9 cellular contexts compared by ENCODE assay signal in the genomic region with DNA sequence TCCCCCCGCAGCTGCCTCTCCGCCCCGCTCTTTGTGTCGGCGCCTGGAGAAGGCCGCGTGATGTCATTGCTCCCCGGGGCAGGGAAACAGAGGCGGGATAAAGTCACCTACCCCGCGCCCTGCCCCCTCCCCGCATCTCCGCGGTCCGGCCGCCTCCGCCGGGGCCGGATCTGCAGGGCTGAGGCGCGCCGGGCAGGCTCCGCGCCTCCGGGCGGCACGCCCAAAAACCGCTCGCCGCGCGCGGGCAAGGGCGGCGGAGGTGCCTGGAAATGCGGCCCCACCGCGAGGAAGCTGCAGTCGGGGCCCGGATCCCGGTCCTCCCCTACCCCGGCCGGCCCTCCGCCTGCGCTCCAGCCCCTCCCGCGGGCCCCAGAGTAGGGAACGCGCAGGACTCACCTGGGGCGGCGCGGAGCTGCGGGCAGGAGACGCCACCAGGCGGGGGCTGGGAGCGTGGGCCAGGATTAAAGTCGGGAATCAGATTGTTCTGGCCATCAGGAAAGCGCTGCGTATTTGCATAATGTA. TPM values are rescaled to one million over a fixed set of nuclear protein-coding genes. Genes with fewer than 3 reads are reported as not detected.
DNase-seq lines count a peak whose midpoint lies in the region; TF ChIP-seq lines count a peak whose summit lies in the region.
"Had no signal": no experiment of that assay in that cellular context is flagged by ENCODE, and none has a peak within 500 bp of the region (broad histone marks: within the 10 kb centered on the region; RNA-seq: fewer than 3 reads in every experiment).

FAXC (minus strand) TSS at position 55 of the 522 bp plus-strand sequence. CDS start 302 bp downstream, outside the sequence.

- H3K27ac ChIP-seq in H9 (ENCODE audit: insufficient read length, low read depth, low read length) (no peak within 1 kb of the TSS), osteoblast (ENCODE audit: low read depth, low read length) (no peak within 1 kb of the TSS)
- H3K27ac ChIP-seq: BLaER1 had no signal

- peak within 1 kb of the TSS; percentile 81 to 91 for H3K4me3 Mint-ChIP-seq in H9
- H3K4me3 Mint-ChIP-seq in activated T-helper 1 cell treated with anti-CD3 and anti-CD28 coated beads, Interleukin-12 subunit alpha, Interleukin-12 subunit beta, Interleukin-2, Interleukin-4 antibody, amounts not matched to agents 30 ng/mL and 10 ng/mL and 1 ng/mL, durations not matched to agents 14 hours and 24 hours and 36 hours, result peak within 1 kb of the TSS; percentile 37

- no peaks in the 10 kb centered on the region for H3K36me3 Mint-ChIP-seq in H9 (ENCODE audit: insufficient read depth in 1 of 3, low read depth in 3 of 3)
- H3K36me3 Mint-ChIP-seq in activated T-helper 1 cell treated with anti-CD3 and anti-CD28 coated beads, Interleukin-12 subunit alpha, Interleukin-12 subunit beta, Interleukin-2, Interleukin-4 antibody, amounts not matched to agents 30 ng/mL and 10 ng/mL and 1 ng/mL, durations not matched to agents 14 hours and 24 hours and 36 hours (ENCODE audit: low read depth), result no peaks in the 10 kb centered on the region

- no peak within 1 kb of the TSS; the same call in 1 of the 2 replicates for H3K4ac ChIP-seq in H9 (ENCODE audit: low read depth, low read length)

- H3K23ac ChIP-seq in H9 (ENCODE audit: insufficient read length, low read depth, low read length), result no peak within 1 kb of the TSS

- H3T11ph ChIP-seq in H9 (ENCODE audit: low read length), result no peak within 1 kb of the TSS

- peak within 1 kb of the TSS; percentile 86 for H3K9ac ChIP-seq in H9 (ENCODE audit: extremely low read depth, insufficient read length, low read length)
- H3K9ac ChIP-seq: BLaER1 had no signal

- H2AFZ ChIP-seq in H9 (ENCODE audit: low read length) (no peak within 1 kb of the TSS), osteoblast (ENCODE audit: low read length) (peak within 1 kb of the TSS; percentile 77)

- no peaks in the 10 kb centered on the region for H4K20me1 ChIP-seq in H9 (ENCODE audit: control insufficient read depth, insufficient read depth, insufficient read length)
- H4K20me1 ChIP-seq in osteoblast (ENCODE audit: insufficient read depth, low read length), result no peaks in the 10 kb centered on the region
- H4K20me1 ChIP-seq: BLaER1 had no signal

- peak; percentile 54 for TF ChIP-seq CTCF in H9 (conservative IDR thresholded peaks at IDR 0.05)
- no peak for TF ChIP-seq CTCF in osteoblast (IDR thresholded peaks at IDR 0.05; ENCODE audit: extremely low read depth, low read depth, low read length)

- H3K23me2 ChIP-seq in H9 (ENCODE audit: insufficient read length, low read depth, low read length, poor library complexity, severe bottlenecking), result peaks cover 8% of the 10 kb centered on the region

- H3K14ac ChIP-seq in H9 (ENCODE audit: insufficient read depth, low read length), result peak within 1 kb of the TSS; percentile 88

- H3K4me3 ChIP-seq in osteoblast (ENCODE audit: insufficient read depth, low read length), result peak within 1 kb of the TSS; percentile 71
- H3K4me3 ChIP-seq: BLaER1 had no signal

- no peaks in the 10 kb centered on the region for H3K79me1 ChIP-seq in H9 (ENCODE audit: insufficient read depth, low read depth, low read length, poor library complexity, severe bottlenecking)

- H2BK15ac ChIP-seq in H9 (ENCODE audit: low read depth, low read length), result no peak within 1 kb of the TSS

- H4K5ac ChIP-seq in H9 (ENCODE audit: insufficient read length, low read depth, low read length), result no peak within 1 kb of the TSS

- H3K36me3 ChIP-seq in osteoblast (ENCODE audit: insufficient read depth, low read length), result no peaks in the 10 kb centered on the region
- H3K36me3 ChIP-seq: BLaER1 had no signal

- no peaks in the 10 kb centered on the region for H3K9me3 Mint-ChIP-seq in H9
- H3K9me3 Mint-ChIP-seq in activated T-helper 1 cell treated with anti-CD3 and anti-CD28 coated beads, Interleukin-12 subunit alpha, Interleukin-12 subunit beta, Interleukin-2, Interleukin-4 antibody, amounts not matched to agents 30 ng/mL and 10 ng/mL and 1 ng/mL, durations not matched to agents 14 hours and 24 hours and 36 hours, result no peaks in the 10 kb centered on the region

- intact Hi-C loops in activated T-helper 1 cell treated with anti-CD3 and anti-CD28 coated beads, Interleukin-12 subunit alpha, Interleukin-12 subunit beta, Interleukin-2, Interleukin-4 antibody, amounts not matched to agents 30 ng/mL and 10 ng/mL and 1 ng/mL, durations not matched to agents 14 hours and 24 hours and 36 hours (cut with micrococcal nuclease), result no loop called here
- intact Hi-C loops in head of caudate nucleus (cut with DNase I), result no loop called here

- peak; percentile 73 to 89 (median 84) for DNase-seq in NCI-H1417 (lab: John Stamatoyannopoulos, UW)
- no peak for DNase-seq in NCI-H1417 treated with DMSO at 0.1 percent for 48 hours (lab: John Stamatoyannopoulos, UW)
- peak; percentile 71 for DNase-seq in H9
- peak; percentile 64 for DNase-seq in NCI-H2029 (lab: John Stamatoyannopoulos, UW)
- DNase-seq in activated T-helper 1 cell treated with anti-CD3 and anti-CD28 coated beads, Interleukin-12 subunit alpha, Interleukin-12 subunit beta, Interleukin-2, Interleukin-4 antibody, amounts not matched to agents 30 ng/mL and 10 ng/mL and 1 ng/mL, durations not matched to agents 14 hours and 24 hours and 36 hours (ENCODE audit: low spot score), result peak; percentile 4
- DNase-seq in head of caudate nucleus, result peak in 39 of 42 donors; percentile 33 to 79 (median 55)
- peak; percentile 86 for DNase-seq in osteoblast (ENCODE audit: insufficient read length, low spot score, missing footprints)
- no peak for DNase-seq in middle frontal gyrus (ENCODE audit: extremely low spot score, low spot score)

- H3K18ac ChIP-seq in H9 (ENCODE audit: insufficient read length, low read depth, low read length), result peak within 1 kb of the TSS; percentile 90

- H3K79me2 ChIP-seq in H9 (ENCODE audit: insufficient read depth, low read length), result no peaks in the 10 kb centered on the region
- no peaks in the 10 kb centered on the region for H3K79me2 ChIP-seq in osteoblast (ENCODE audit: insufficient read depth, low read length)

- H3K4me1 ChIP-seq in H9 (ENCODE audit: insufficient read depth, low read length) (no peaks in the 10 kb centered on the region), osteoblast (ENCODE audit: insufficient read depth, low read length) (no peaks in the 10 kb centered on the region)
- H3K4me1 ChIP-seq: BLaER1 had no signal

- H3K27ac Mint-ChIP-seq in H9, result peak within 1 kb of the TSS in 2 of 3 experiments; percentile 80 to 82; a peak in 2 of 7 replicates
- no peak within 1 kb of the TSS for H3K27ac Mint-ChIP-seq in activated T-helper 1 cell treated with anti-CD3 and anti-CD28 coated beads, Interleukin-12 subunit alpha, Interleukin-12 subunit beta, Interleukin-2, Interleukin-4 antibody, amounts not matched to agents 30 ng/mL and 10 ng/mL and 1 ng/mL, durations not matched to agents 14 hours and 24 hours and 36 hours

- H3K4me2 ChIP-seq in H9 (ENCODE audit: insufficient read depth, insufficient read length, low read length) (peak within 1 kb of the TSS; percentile 75), osteoblast (ENCODE audit: insufficient read depth, low read length) (peak within 1 kb of the TSS; percentile 54)
- H3K4me2 ChIP-seq: BLaER1 had no signal

- peaks cover 13% of the 10 kb centered on the region for H3K27me3 Mint-ChIP-seq in H9 (ENCODE audit: low read depth)
- H3K27me3 Mint-ChIP-seq in activated T-helper 1 cell treated with anti-CD3 and anti-CD28 coated beads, Interleukin-12 subunit alpha, Interleukin-12 subunit beta, Interleukin-2, Interleukin-4 antibody, amounts not matched to agents 30 ng/mL and 10 ng/mL and 1 ng/mL, durations not matched to agents 14 hours and 24 hours and 36 hours (ENCODE audit: insufficient read depth), result peaks cover 70% of the 10 kb centered on the region

- no peak within 1 kb of the TSS for H4K8ac ChIP-seq in H9 (replicated peaks; ENCODE audit: insufficient read length, low read depth, low read length)

- no peaks in the 10 kb centered on the region for H3K27me3 ChIP-seq in H9 (ENCODE audit: insufficient read depth, low read length)
- H3K27me3 ChIP-seq in osteoblast (ENCODE audit: insufficient read depth, low read length), result peaks cover 7% of the 10 kb centered on the region
- H3K27me3 ChIP-seq: BLaER1 had no signal

- no peak within 1 kb of the TSS for H4K91ac ChIP-seq in H9 (ENCODE audit: insufficient read length, low read depth, low read length)

- H3K56ac ChIP-seq in H9 (ENCODE audit: insufficient read length, low read depth, low read length), result no peak within 1 kb of the TSS

- H2AK5ac ChIP-seq in H9 (ENCODE audit: insufficient read length, low read length), result no peak within 1 kb of the TSS

- H2BK12ac ChIP-seq in H9 (ENCODE audit: insufficient read length, low read depth, low read length), result no peak within 1 kb of the TSS

- no peak within 1 kb of the TSS for H2BK20ac ChIP-seq in H9 (ENCODE audit: low read depth, low read length, poor library complexity, severe bottlenecking)

- H3K9me3 ChIP-seq in H9 (ENCODE audit: control insufficient read depth, low read depth, low read length), result no peaks in the 10 kb centered on the region
- no peaks in the 10 kb centered on the region for H3K9me3 ChIP-seq in osteoblast (ENCODE audit: low read depth, low read length)

- peaks cover 28 to 31% of the 10 kb centered on the region in 2 experiments for H3K4me1 Mint-ChIP-seq in H9
- peaks cover 4% of the 10 kb centered on the region for H3K4me1 Mint-ChIP-seq in activated T-helper 1 cell treated with anti-CD3 and anti-CD28 coated beads, Interleukin-12 subunit alpha, Interleukin-12 subunit beta, Interleukin-2, Interleukin-4 antibody, amounts not matched to agents 30 ng/mL and 10 ng/mL and 1 ng/mL, durations not matched to agents 14 hours and 24 hours and 36 hours (ENCODE audit: low read depth)

- H2BK5ac ChIP-seq in H9 (ENCODE audit: insufficient read length, low read length), result no peak within 1 kb of the TSS

- H2BK120ac ChIP-seq in H9 (ENCODE audit: low read depth, low read length, poor library complexity, severe bottlenecking), result no peak within 1 kb of the TSS

- no CpG with 5 or more reads among the region's 59 CpGs for WGBS in H9 (ENCODE audit: extremely low coverage, insufficient read length, low lambda C conversion rate)

RNA-seq across cellular contexts. Expression of gene FAXC, which starts in this region (rescaled TPM):
- total RNA-seq in H9 (2021), result 17.2 and 17.7 TPM in 2 replicates
- not detected in 2 replicates for total RNA-seq in activated T-helper 1 cell treated with anti-CD3 and anti-CD28 coated beads, Interleukin-12 subunit alpha, Interleukin-12 subunit beta, Interleukin-2, Interleukin-4 antibody, amounts not matched to agents 30 ng/mL and 10 ng/mL and 1 ng/mL, durations not matched to agents 14 hours and 24 hours and 36 hours
- 0.88 and 1.1 TPM in 2 replicates for total RNA-seq in osteoblast

Comparison
In these comparisons a context has a peak if more than half of its experiments do, and no peak if none do; other contexts are left out.
1. DNase-seq: peak in NCI-H1417 (3 of 3), H9 (single experiment), NCI-H2029 (single experiment), head of caudate nucleus (39 of 42) and osteoblast (single experiment); none in NCI-H1417 treated with DMSO at 0.1 percent for 48 hours (single experiment) and middle frontal gyrus (single experiment).
2. Peak in DNase-seq in activated T-helper 1 cell treated with anti-CD3 and anti-CD28 coated beads, Interleukin-12 subunit alpha, Interleukin-12 subunit beta, Interleukin-2, Interleukin-4 antibody, amounts not matched to agents 30 ng/mL and 10 ng/mL and 1 ng/mL, durations not matched to agents 14 hours and 24 hours and 36 hours; RNA of the gene not detected or under 1 TPM.